In the genomic region with DNA sequence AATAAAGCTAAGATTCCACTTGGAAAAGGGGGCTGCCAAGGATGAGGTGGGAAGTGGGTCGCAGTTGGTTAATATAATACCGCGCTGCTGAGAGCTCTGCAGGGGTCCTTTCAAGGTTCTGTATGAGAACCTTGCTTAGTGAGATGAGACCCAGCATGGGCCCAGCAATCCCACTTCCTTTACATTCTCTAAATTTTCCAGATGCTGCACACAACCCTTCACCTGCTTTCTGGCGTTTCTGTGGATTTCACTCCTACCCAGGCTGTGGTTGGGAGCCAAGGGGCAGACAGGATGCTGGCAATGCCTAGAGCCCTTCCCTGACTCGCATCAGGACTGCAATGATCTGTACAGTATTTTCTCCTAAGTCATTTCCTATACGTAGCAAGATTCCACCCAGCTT, we compare ENCODE assay signal across 21 cellular contexts. TPM values are rescaled to one million over a fixed set of nuclear protein-coding genes. Genes with fewer than 3 reads are reported as not detected.
"Had no signal": no experiment of that assay in that cellular context is flagged by ENCODE, and none has a peak within 500 bp of the region (broad histone marks: within the 10 kb centered on the region; RNA-seq: fewer than 3 reads in every experiment).

No MANE protein-coding gene starts in this region.

- H3K4me3 ChIP-seq: breast epithelium, lower lobe of right lung, right lobe of liver, spleen, transverse colon had no signal

- DNase-seq: activated CD4-positive, alpha-beta T cell treated with anti-CD3 and anti-CD28 coated beads for 4 hours; activated CD8-positive, alpha-beta memory T cell treated with anti-CD3 and anti-CD28 coated beads, Interleukin-2, amount 50 U/mL, for 4 hours; activated CD8-positive, alpha-beta T cell treated with anti-CD3 and anti-CD28 coated beads for 36 hours; activated gamma-delta T cell treated with Interleukin-2 at 50 U/mL for 16 hours; activated naive CD8-positive, alpha-beta T cell treated with anti-CD3 and anti-CD28 coated beads for 36 hours; activated T-cell treated with anti-CD3 and anti-CD28 coated beads, Interleukin-2, amount 50 U/mL, for 72 hours; immature natural killer cell; lower lobe of right lung; naive thymus-derived CD4-positive, alpha-beta T cell; right lobe of liver; spleen; stimulated activated CD4-positive, alpha-beta T cell treated with anti-CD3 and anti-CD28 coated beads, Interleukin-1b, Interleukin-23, amount 100 ng/mL, for 48 hours; stimulated activated naive CD4-positive, alpha-beta T cell; substantia nigra; T1000; transverse colon had no signal

- H3K4me1 Mint-ChIP-seq: activated naive CD8-positive, alpha-beta T cell treated with anti-CD3 and anti-CD28 coated beads for 36 hours; immature natural killer cell had no signal

- H3K27me3 ChIP-seq: right lobe of liver had no signal

- H3K36me3 ChIP-seq: breast epithelium, lower lobe of right lung, neutrophil, right lobe of liver, spleen, transverse colon had no signal

- H3K9me3 ChIP-seq: lower lobe of right lung, neutrophil, right lobe of liver had no signal

- H3K4me1 ChIP-seq: breast epithelium, lower lobe of right lung, right lobe of liver, spleen, transverse colon had no signal

- ATAC-seq: activated CD8-positive, alpha-beta T cell treated with anti-CD3 and anti-CD28 coated beads for 36 hours; activated T-cell treated with anti-CD3 and anti-CD28 coated beads, Interleukin-2, amount 50 U/mL, for 72 hours; lower lobe of right lung; naive thymus-derived CD4-positive, alpha-beta T cell; right lobe of liver had no signal

- H3K27ac Mint-ChIP-seq: activated CD8-positive, alpha-beta T cell treated with anti-CD3 and anti-CD28 coated beads for 36 hours; activated naive CD8-positive, alpha-beta T cell treated with anti-CD3 and anti-CD28 coated beads for 36 hours; activated T-cell treated with anti-CD3 and anti-CD28 coated beads, Interleukin-2, amount 50 U/mL, for 72 hours; immature natural killer cell; naive thymus-derived CD4-positive, alpha-beta T cell; progenitor cell of endocrine pancreas had no signal

- H3K4me3 Mint-ChIP-seq: activated CD8-positive, alpha-beta T cell treated with anti-CD3 and anti-CD28 coated beads for 36 hours; activated naive CD8-positive, alpha-beta T cell treated with anti-CD3 and anti-CD28 coated beads for 36 hours; activated T-cell treated with anti-CD3 and anti-CD28 coated beads, Interleukin-2, amount 50 U/mL, for 72 hours; immature natural killer cell; naive thymus-derived CD4-positive, alpha-beta T cell had no signal

- FAIRE-seq: colon had no signal

- H3K27ac ChIP-seq: breast epithelium, lower lobe of right lung, neutrophil, right lobe of liver, spleen, transverse colon, VCaP had no signal

RNA-seq across cellular contexts. Expression of a gene that starts 27.0 kb away (rescaled TPM):
- total RNA-seq: activated CD8-positive, alpha-beta T cell treated with anti-CD3 and anti-CD28 coated beads for 36 hours; activated naive CD8-positive, alpha-beta T cell treated with anti-CD3 and anti-CD28 coated beads for 36 hours; activated T-cell treated with anti-CD3 and anti-CD28 coated beads, Interleukin-2, amount 50 U/mL, for 72 hours; breast epithelium; lower lobe of right lung; right lobe of liver had no signal
- polyA plus RNA-seq: spleen had no signal
